Comparison of ENCODE assay signal across 19 cellular contexts in the genomic region with DNA sequence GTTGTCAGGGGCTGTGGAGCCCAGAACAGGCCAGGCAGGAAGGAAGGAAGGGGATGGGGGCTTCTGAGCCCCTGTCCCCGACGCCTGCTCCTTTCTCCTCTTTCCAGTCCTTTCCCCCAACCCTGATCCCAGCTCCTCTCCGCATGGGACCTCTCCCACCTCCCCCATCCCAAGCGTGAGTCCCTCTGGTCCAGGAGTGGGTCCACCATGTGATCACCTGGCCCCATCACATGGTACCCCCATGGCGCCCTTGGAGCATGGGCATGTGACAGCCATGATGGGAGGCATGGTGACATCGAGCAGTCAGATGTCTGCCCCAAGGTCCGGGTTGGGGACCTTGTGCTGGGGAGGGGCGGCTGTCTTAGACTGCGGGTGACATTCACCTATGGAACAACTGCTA. TPM values are rescaled to one million over a fixed set of nuclear protein-coding genes. Genes with fewer than 3 reads are reported as not detected.
DNase-seq lines count a peak whose midpoint lies in the region; ATAC-seq and TF ChIP-seq lines count a peak whose summit lies in the region.
"Had no signal": no experiment of that assay in that cellular context is flagged by ENCODE, and none has a peak within 500 bp of the region (broad histone marks: within the 10 kb centered on the region; RNA-seq: fewer than 3 reads in every experiment).

No MANE protein-coding gene starts in this region.

- H3K36me3 ChIP-seq in HEK293 (ENCODE audit: control insufficient read depth in 2 of 2, insufficient read depth in 1 of 2, low read length in 2 of 2) (no peaks in the 10 kb centered on the region; a peak in 1 of 3 replicates), neuronal stem cell (replicated peaks in 1 of 2; ENCODE audit: control insufficient read depth in 2 of 2, insufficient read depth in 2 of 2, low read length in 2 of 2) (no peaks in the 10 kb centered on the region), skeletal muscle tissue (ENCODE audit: control insufficient read depth in 3 of 3, insufficient read depth in 3 of 3, low read length in 3 of 3) (peaks cover 45 to 53% (median 46%) of the 10 kb centered on the region in 3 donors)
- no peaks in the 10 kb centered on the region for H3K36me3 ChIP-seq in naive thymus-derived CD4-positive, alpha-beta T cell (ENCODE audit: control insufficient read depth in 2 of 3, insufficient read depth in 3 of 3, low read length in 3 of 3)
- H3K36me3 ChIP-seq: BLaER1 had no signal

- no peak overlapping the region for H3K4ac ChIP-seq in neuronal stem cell (ENCODE audit: low read length)

- peaks cover 0 to 20% (median 12%) of the 10 kb centered on the region in 5 donors for H3K27me3 Mint-ChIP-seq in naive thymus-derived CD4-positive, alpha-beta T cell

- no peak overlapping the region for H2BK12ac ChIP-seq in neuronal stem cell (ENCODE audit: low read length)

- no peak overlapping the region for H2BK5ac ChIP-seq in neuronal stem cell (ENCODE audit: low read length)

- H3K4me1 Mint-ChIP-seq in naive thymus-derived CD4-positive, alpha-beta T cell = peaks cover 0 to 6% (median 0%) of the 10 kb centered on the region in 7 donors

- POLR2A ChIA-PET in HEK293 (lab: Yijun Ruan, JAX) = no interaction called here
- POLR2A ChIA-PET in RWPE1 (lab: Yijun Ruan, JAX; ENCODE audit: low non-redundant PET) = no interaction called here
- POLR2A ChIA-PET in naive thymus-derived CD4-positive, alpha-beta T cell (lab: Charles Lee) = no interaction called here

- H2AK5ac ChIP-seq in neuronal stem cell (ENCODE audit: low read depth, low read length) = peak overlapping the region; percentile 43

- H4K8ac ChIP-seq in neuronal stem cell (ENCODE audit: low read depth, low read length) = no peak overlapping the region

- peak overlapping the region; percentile 93 for H2BK15ac ChIP-seq in neuronal stem cell (ENCODE audit: low read length)

- no peak for TF ChIP-seq CTCF in HEK293 (tag by site-specific recombination; IDR thresholded peaks at IDR 0.05)
- TF ChIP-seq CTCF in RWPE1 (conservative IDR thresholded peaks at IDR 0.05; ENCODE audit: low read depth) = no peak

- no peak overlapping the region for H2BK120ac ChIP-seq in neuronal stem cell (ENCODE audit: low read depth, low read length)

- H3K27ac ChIP-seq in HEK293 (ENCODE audit: extremely low read depth, low read depth, low read length) (no peak overlapping the region), neuronal stem cell (replicated peaks; ENCODE audit: low read length) (no peak overlapping the region), skeletal muscle tissue (ENCODE audit: low read depth, low read length) (peak overlapping the region; percentile 40), RWPE1 (no peak overlapping the region)
- no peak overlapping the region for H3K27ac ChIP-seq in naive thymus-derived CD4-positive, alpha-beta T cell (ENCODE audit: low read depth, low read length)
- H3K27ac ChIP-seq: BLaER1, HL-60 had no signal

- H3K79me1 ChIP-seq in neuronal stem cell (ENCODE audit: low read depth, low read length) = no peaks in the 10 kb centered on the region

- H3K4me3 Mint-ChIP-seq in naive thymus-derived CD4-positive, alpha-beta T cell = no peak overlapping the region
- H3K4me3 Mint-ChIP-seq: CD14-positive monocyte; CD4-positive, alpha-beta memory T cell; GM23338; HFFc6; IgD-negative memory B cell had no signal

- CTCF ChIA-PET in HEK293 (lab: Yijun Ruan, JAX) = no interaction called here
- CTCF ChIA-PET in RWPE1 (lab: Yijun Ruan, JAX) = no interaction called here
- CTCF ChIA-PET in naive thymus-derived CD4-positive, alpha-beta T cell (lab: Charles Lee) = no interaction called here

- H3K14ac ChIP-seq in neuronal stem cell (ENCODE audit: low read length) = no peak overlapping the region

- peaks cover 0 to 4% (median 0%) of the 10 kb centered on the region in 5 donors for H3K36me3 Mint-ChIP-seq in naive thymus-derived CD4-positive, alpha-beta T cell
- H3K36me3 Mint-ChIP-seq: CD14-positive monocyte; CD4-positive, alpha-beta memory T cell; IgD-negative memory B cell had no signal

- peaks cover 0 to 2% (median 0%) of the 10 kb centered on the region in 11 donors for H3K9me3 Mint-ChIP-seq in naive thymus-derived CD4-positive, alpha-beta T cell
- H3K9me3 Mint-ChIP-seq: CD4-positive, alpha-beta memory T cell; GM23338; HFFc6 had no signal

- H3K9ac ChIP-seq in neuronal stem cell (ENCODE audit: low read depth, low read length, poor library complexity) (no peak overlapping the region), skeletal muscle tissue (ENCODE audit: low read depth in 1 of 3, low read length in 3 of 3) (no peak overlapping the region)
- H3K9ac ChIP-seq: BLaER1 had no signal

- intact Hi-C loops in naive thymus-derived CD4-positive, alpha-beta T cell (cut with micrococcal nuclease) = no loop called here

- no peak overlapping the region for H4K91ac ChIP-seq in neuronal stem cell (ENCODE audit: low read depth, low read length, poor library complexity)

- H3K18ac ChIP-seq in neuronal stem cell (ENCODE audit: low read length) = peak overlapping the region; percentile 20

- no peak overlapping the region for H2AFZ ChIP-seq in neuronal stem cell (ENCODE audit: low read length)
- H2AFZ ChIP-seq: GM23338 had no signal

- H3K4me2 ChIP-seq in neuronal stem cell (ENCODE audit: insufficient read depth, low read length, poor library complexity, severe bottlenecking) = no peak overlapping the region
- H3K4me2 ChIP-seq: BLaER1, GM23338 had no signal

- ATAC-seq in esophagus mucosa = no peak
- ATAC-seq in naive thymus-derived CD4-positive, alpha-beta T cell = no peak
- ATAC-seq: GM23338 had no signal

- whole genome bisulfite sequencing in neuronal stem cell (ENCODE audit: extremely low coverage in 2 of 2, insufficient read length in 2 of 2, insufficient replicate concordance in 1 of 2), 2 donors = no CpG with 5 or more reads among the region's 9 CpGs

- no peak for DNase-seq in neuronal stem cell (ENCODE audit: low spot score)
- DNase-seq in RWPE1 (ENCODE audit: low spot score) = no peak
- DNase-seq in naive thymus-derived CD4-positive, alpha-beta T cell = no peak
- DNase-seq: AML-193; CD4-positive, alpha-beta memory T cell; DMS153; DMS79; GDM1; HCEC 1CT; HFFc6 had no signal

- no peak overlapping the region for H3K23ac ChIP-seq in neuronal stem cell (ENCODE audit: low read depth, low read length, poor library complexity)

- no peaks in the 10 kb centered on the region for H3K9me3 ChIP-seq in HEK293 (ENCODE audit: control insufficient read depth, insufficient read depth, low read depth, low read length)
- no peaks in the 10 kb centered on the region for H3K9me3 ChIP-seq in neuronal stem cell (replicated peaks in 1 of 2; ENCODE audit: control insufficient read depth in 2 of 2, insufficient read depth in 1 of 2, low read depth in 1 of 2, low read length in 2 of 2)
- H3K9me3 ChIP-seq in skeletal muscle tissue (ENCODE audit: control insufficient read depth in 3 of 3, low read length in 3 of 3) = no peaks in the 10 kb centered on the region
- H3K9me3 ChIP-seq in naive thymus-derived CD4-positive, alpha-beta T cell (ENCODE audit: control insufficient read depth in 2 of 3, low read length in 3 of 3) = no peaks in the 10 kb centered on the region
- H3K9me3 ChIP-seq: BLaER1 had no signal

- H3K4me3 ChIP-seq in HEK293 (ENCODE audit: low read depth, low read length) (no peak overlapping the region), neuronal stem cell (ENCODE audit: low read length in 2 of 2) (no peak overlapping the region), skeletal muscle tissue (ENCODE audit: low read length in 3 of 3) (no peak overlapping the region)
- H3K4me3 ChIP-seq in naive thymus-derived CD4-positive, alpha-beta T cell (ENCODE audit: low read length) = no peak overlapping the region
- H3K4me3 ChIP-seq: BLaER1, GM23338 had no signal

- H3K4me1 ChIP-seq in HEK293 (ENCODE audit: control insufficient read depth, insufficient read depth, low read length) (no peaks in the 10 kb centered on the region), neuronal stem cell (ENCODE audit: control insufficient read depth in 2 of 2, insufficient read depth in 1 of 2, low read depth in 1 of 2, low read length in 2 of 2) (peaks cover 0 to 5% of the 10 kb centered on the region in 2 donors), skeletal muscle tissue (ENCODE audit: control insufficient read depth in 3 of 3, insufficient read depth in 3 of 3, low read length in 3 of 3) (peaks cover 16 to 31% (median 25%) of the 10 kb centered on the region in 3 donors)
- no peaks in the 10 kb centered on the region for H3K4me1 ChIP-seq in naive thymus-derived CD4-positive, alpha-beta T cell (ENCODE audit: control insufficient read depth in 2 of 2, insufficient read depth in 2 of 2, low read length in 2 of 2)
- H3K4me1 ChIP-seq: BLaER1 had no signal

- no peak overlapping the region for H3K27ac Mint-ChIP-seq in naive thymus-derived CD4-positive, alpha-beta T cell
- H3K27ac Mint-ChIP-seq: CD4-positive, alpha-beta memory T cell; GM23338; HFFc6; IgD-negative memory B cell had no signal

- peaks cover 0 to 3% (median 0%) of the 10 kb centered on the region in 3 experiments for H3K27me3 ChIP-seq in neuronal stem cell (ENCODE audit: control insufficient read depth in 3 of 3, insufficient read depth in 3 of 3, low read depth in 1 of 3, low read length in 3 of 3)
- H3K27me3 ChIP-seq in skeletal muscle tissue (ENCODE audit: control insufficient read depth in 3 of 3, insufficient read depth in 3 of 3, low read length in 3 of 3) = no peaks in the 10 kb centered on the region
- no peaks in the 10 kb centered on the region for H3K27me3 ChIP-seq in naive thymus-derived CD4-positive, alpha-beta T cell (ENCODE audit: control insufficient read depth in 2 of 2, insufficient read depth in 2 of 2, low read length in 2 of 2)
- H3K27me3 ChIP-seq: BLaER1 had no signal

RNA-seq across cellular contexts. Expression of a gene that starts 9.2 kb away (rescaled TPM):
- polyA plus RNA-seq in neuronal stem cell (2013, experiment 1 of 2) = 0.56 TPM
- polyA plus RNA-seq in neuronal stem cell (2013, experiment 2 of 2) = 1.1 TPM
- total RNA-seq in skeletal muscle tissue (243 TPM), esophagus mucosa (6.4 TPM)
- total RNA-seq in naive thymus-derived CD4-positive, alpha-beta T cell = 1 to 10 TPM in 4 of 5 experiments, under 1 TPM in 1; 0.29 to 2.6 (median 1.7) TPM
- polyA plus RNA-seq in naive thymus-derived CD4-positive, alpha-beta T cell = not detected
- total RNA-seq: HFFc6 had no signal

RNA-seq across cellular contexts. Expression of a gene that starts 16.7 kb away (rescaled TPM):
- 0.10 TPM for polyA plus RNA-seq in neuronal stem cell (2013, experiment 1 of 2)
- 0.17 TPM for polyA plus RNA-seq in neuronal stem cell (2013, experiment 2 of 2)
- 1.0 TPM for total RNA-seq in skeletal muscle tissue
- 0.24 TPM for total RNA-seq in esophagus mucosa
- total RNA-seq in naive thymus-derived CD4-positive, alpha-beta T cell = 10 to 100 TPM in 1 of 5 experiments, 1 to 10 TPM in 2, under 1 TPM in 2; 0.16 to 32.7 (median 1.3) TPM
- under 1 TPM in 1 of 2 donors, not detected in 1; 0.14 TPM for polyA plus RNA-seq in naive thymus-derived CD4-positive, alpha-beta T cell
- total RNA-seq: Daoy, HFFc6 had no signal

RNA-seq across cellular contexts. Expression of a gene that starts 39.8 kb away (rescaled TPM):
- polyA plus RNA-seq in neuronal stem cell (2013, experiment 1 of 2) = 5.4 TPM
- 5.3 TPM for polyA plus RNA-seq in neuronal stem cell (2013, experiment 2 of 2)
- total RNA-seq in skeletal muscle tissue (4.7 TPM), esophagus mucosa (20.8 TPM)
- 10 to 100 TPM; 33.8 to 56.5 (median 44.7) TPM for total RNA-seq in naive thymus-derived CD4-positive, alpha-beta T cell
- 10 to 100 TPM; 16.2 to 29.0 TPM for polyA plus RNA-seq in naive thymus-derived CD4-positive, alpha-beta T cell

RNA-seq across cellular contexts. Expression of a gene that starts 54.2 kb away (rescaled TPM):
- polyA plus RNA-seq in neuronal stem cell (2013, experiment 1 of 2) = 10.3 TPM
- polyA plus RNA-seq in neuronal stem cell (2013, experiment 2 of 2) = 10.5 TPM
- total RNA-seq in skeletal muscle tissue (not detected), esophagus mucosa (0.56 TPM)
- total RNA-seq in naive thymus-derived CD4-positive, alpha-beta T cell = 1 to 10 TPM; 1.6 to 2.9 (median 2.6) TPM
- polyA plus RNA-seq in naive thymus-derived CD4-positive, alpha-beta T cell = under 1 TPM; 0.12 to 0.22 TPM
- polyA plus RNA-seq: CD14-positive monocyte, IgD-negative memory B cell had no signal

RNA-seq across cellular contexts. Expression of a gene that starts 54.9 kb away (rescaled TPM):
- polyA plus RNA-seq in neuronal stem cell (2013, experiment 1 of 2) = 1.7 TPM
- 1.7 TPM for polyA plus RNA-seq in neuronal stem cell (2013, experiment 2 of 2)
- total RNA-seq in skeletal muscle tissue = not detected
- total RNA-seq in esophagus mucosa = not detected
- under 1 TPM in 3 of 5 experiments, not detected in 2; 0.29 to 0.60 (median 0.39) TPM for total RNA-seq in naive thymus-derived CD4-positive, alpha-beta T cell
- polyA plus RNA-seq in naive thymus-derived CD4-positive, alpha-beta T cell = not detected
- total RNA-seq: Daoy had no signal
- polyA plus RNA-seq: CD4-positive, alpha-beta memory T cell; IgD-negative memory B cell had no signal

Comparison
In these comparisons a context has a peak if more than half of its experiments do, and no peak if none do; other contexts are left out.
1. RNA of a gene that starts 9.2 kb away (total RNA-seq): 243 TPM in skeletal muscle tissue (single experiment); 6.4 TPM in esophagus mucosa (single experiment) and 0.29 to 2.6 TPM in naive thymus-derived CD4-positive, alpha-beta T cell; every median in the first group is over 10 times any median in the second.